ENCODE assay signal across 8 cellular contexts in the genomic region with DNA sequence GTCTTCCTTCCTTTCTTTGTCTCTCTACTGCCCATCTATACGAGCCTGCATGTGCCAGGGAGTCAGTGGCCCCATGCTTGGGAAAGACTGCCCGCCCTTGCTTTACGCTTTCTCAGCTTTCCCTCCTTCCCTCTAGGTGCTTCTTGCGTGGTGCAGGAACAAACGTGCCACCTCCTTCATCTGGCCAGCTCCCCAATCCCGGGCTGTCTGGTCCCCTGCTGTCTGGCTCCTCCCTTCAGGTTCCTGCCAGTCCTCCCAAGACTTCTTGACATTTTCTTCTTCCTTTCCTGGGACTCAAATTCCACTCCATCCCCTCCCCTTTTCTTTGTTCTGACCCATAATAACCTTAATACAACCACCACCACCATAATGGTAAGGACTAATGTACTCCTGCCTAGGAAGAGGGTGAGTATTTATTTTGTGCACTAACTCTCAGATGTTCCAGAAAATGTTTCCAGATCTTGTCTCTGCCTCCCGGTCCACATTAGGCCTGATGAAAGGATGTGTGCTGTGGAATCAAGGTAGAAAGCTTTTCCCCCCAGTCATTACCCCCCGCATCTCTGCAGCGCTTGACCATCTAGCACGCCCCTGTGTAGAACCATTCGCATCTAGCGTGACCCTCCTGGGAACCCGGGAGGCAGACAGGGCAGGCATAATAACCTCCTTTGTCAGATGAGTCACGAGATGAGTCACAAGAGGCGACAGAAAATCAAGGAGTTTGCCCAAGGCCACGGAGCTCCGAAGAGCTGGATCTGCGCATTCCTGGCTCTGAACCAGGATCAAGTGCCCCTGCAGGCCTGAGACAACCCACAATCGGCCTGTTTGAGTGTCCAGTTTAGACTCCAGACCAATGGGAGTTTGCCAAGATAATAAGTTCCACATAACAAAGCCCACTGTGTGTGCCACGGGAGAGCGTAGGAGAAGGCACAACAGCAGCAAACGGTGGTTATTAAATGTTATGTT.
DNase-seq lines count a peak whose midpoint lies in the region; ATAC-seq and TF ChIP-seq lines count a peak whose summit lies in the region.

No MANE protein-coding gene starts in this region.

- H3K4me3 ChIP-seq in adrenal gland, result no peak overlapping the region
- no peak overlapping the region for H3K4me3 ChIP-seq in upper lobe of left lung

- H3K27me3 ChIP-seq in adrenal gland (no peaks in the 10 kb centered on the region), upper lobe of left lung (no peaks in the 10 kb centered on the region)

- intact Hi-C loops in left cardiac atrium (cut with DNase I) (no loop called here), cardiac septum (cut with DNase I) (no loop called here), adrenal gland (cut with DNase I) (no loop called here)

- H3K9me3 ChIP-seq in adrenal gland (replicated peaks in 1 of 3) (no peaks in the 10 kb centered on the region), upper lobe of left lung (no peaks in the 10 kb centered on the region)

- TF ChIP-seq POLR2A in adrenal gland (IDR thresholded peaks at IDR 0.05) (no peak), upper lobe of left lung (IDR thresholded peaks at IDR 0.05) (no peak), GM18505 (IDR thresholded peaks at IDR 0.05; ENCODE audit: borderline replicate concordance, extremely low read depth, insufficient read depth, insufficient read length) (no peak)

- H3K4me1 ChIP-seq in adrenal gland (replicated peaks in 1 of 2), result peaks cover 14 to 25% of the 10 kb centered on the region in 2 donors
- peaks cover 0 to 4% (median 0%) of the 10 kb centered on the region in 4 donors for H3K4me1 ChIP-seq in upper lobe of left lung

- WGBS in adrenal gland, 4 donors, result 48 to 53% (median 49%) methylated on average over 22 of the region's 22 CpGs
- 74 to 77% methylated on average over 22 of the region's 22 CpGs for whole genome bisulfite sequencing in upper lobe of left lung, 2 donors

- TF ChIP-seq CTCF in adrenal gland (IDR thresholded peaks at IDR 0.05) (no peak), upper lobe of left lung (IDR thresholded peaks at IDR 0.05) (no peak)

- peak in 1 of 2 donors; percentile 85 for ATAC-seq in left cardiac atrium
- peak; percentile 27 to 76 for ATAC-seq in upper lobe of left lung (ENCODE audit: low FRiP score in 2 of 2)
- ATAC-seq in GM18861 (IDR thresholded peaks at IDR 0.05; ENCODE audit: unreplicated experiment), result no peak
- no peak for ATAC-seq in GM18505 (IDR thresholded peaks at IDR 0.05; ENCODE audit: unreplicated experiment)

- H3K36me3 ChIP-seq in adrenal gland (replicated peaks in 1 of 2), result no peaks in the 10 kb centered on the region
- no peaks in the 10 kb centered on the region for H3K36me3 ChIP-seq in upper lobe of left lung

- DNase-seq in left cardiac atrium (peak; percentile 33), cardiac septum (ENCODE audit: low spot score) (no peak), adrenal gland (peak; percentile 76 to 94 (median 89)), iPS-NIHi7 (ENCODE audit: extremely low spot score) (peak; percentile 63), upper lobe of left lung (no peak)
- DNase-seq in activated CD4-positive, CD25-positive, alpha-beta regulatory T cell treated with anti-CD3 and anti-CD28 coated beads, Interleukin-2, amount 50 U/mL, for 72 hours, result no peak

- peak overlapping the region in 4 of 5 donors; percentile 12 to 78 (median 68) for H3K27ac ChIP-seq in adrenal gland
- no peak overlapping the region for H3K27ac ChIP-seq in upper lobe of left lung

- no peak for TF ChIP-seq EP300 in upper lobe of left lung (IDR thresholded peaks at IDR 0.05)

Comparison
In these comparisons a context has a peak if more than half of its experiments do, and no peak if none do; other contexts are left out.
1. DNase-seq: peak in left cardiac atrium (single experiment), adrenal gland (7 of 7) and iPS-NIHi7 (single experiment); none in cardiac septum (single experiment), upper lobe of left lung (0 of 2) and activated CD4-positive, CD25-positive, alpha-beta regulatory T cell treated with anti-CD3 and anti-CD28 coated beads, Interleukin-2, amount 50 U/mL, for 72 hours (single experiment).
2. ATAC-seq: peak in upper lobe of left lung (2 of 2); none in GM18861 (single experiment) and GM18505 (single experiment).
3. H3K27ac ChIP-seq: peak in adrenal gland (4 of 5); none in upper lobe of left lung (0 of 4).